ENCODE assay signal across 19 cellular contexts in genomic region chr4:79869597-79870336, GRCh38.
"Had no signal": no experiment of that assay in that cellular context is flagged by ENCODE, and none has a peak within 500 bp of the region (broad histone marks: within the 10 kb centered on the region; RNA-seq: fewer than 3 reads in every experiment).

No MANE protein-coding gene starts in this region.

- DNase-seq: activated B cell treated with CpG ODN at 0.5 μM for 24 hours; activated CD4-positive, alpha-beta memory T cell treated with anti-CD3 and anti-CD28 coated beads for 36 hours; activated CD4-positive, alpha-beta T cell treated with anti-CD3 and anti-CD28 coated beads for 4 hours; activated effector memory CD4-positive, alpha-beta T cell treated with Interleukin-2 at 50 U/mL for 16 hours; activated naive CD4-positive, alpha-beta T cell treated with anti-CD3 and anti-CD28 coated beads, Interleukin-2, amount 10 ng/mL, durations not matched to agents 7 days and 5 days; activated T-cell treated with anti-CD3 and anti-CD28 coated beads, Interleukin-2, amount 50 U/mL, for 48 hours; cerebellar nuclear complex; esophagus squamous epithelium; gastrocnemius medialis; hippocampal formation; kidney glomerular epithelial cell; left ventricle myocardium inferior; naive thymus-derived CD8-positive, alpha-beta T cell; posterior cingulate gyrus; right lobe of liver; stimulated activated CD4-positive, alpha-beta T cell treated with anti-CD3 and anti-CD28 coated beads, Interleukin-1b, Interleukin-23, amount 100 ng/mL, for 48 hours; substantia nigra; thyroid gland; upper lobe of right lung had no signal
